In the genomic region with DNA sequence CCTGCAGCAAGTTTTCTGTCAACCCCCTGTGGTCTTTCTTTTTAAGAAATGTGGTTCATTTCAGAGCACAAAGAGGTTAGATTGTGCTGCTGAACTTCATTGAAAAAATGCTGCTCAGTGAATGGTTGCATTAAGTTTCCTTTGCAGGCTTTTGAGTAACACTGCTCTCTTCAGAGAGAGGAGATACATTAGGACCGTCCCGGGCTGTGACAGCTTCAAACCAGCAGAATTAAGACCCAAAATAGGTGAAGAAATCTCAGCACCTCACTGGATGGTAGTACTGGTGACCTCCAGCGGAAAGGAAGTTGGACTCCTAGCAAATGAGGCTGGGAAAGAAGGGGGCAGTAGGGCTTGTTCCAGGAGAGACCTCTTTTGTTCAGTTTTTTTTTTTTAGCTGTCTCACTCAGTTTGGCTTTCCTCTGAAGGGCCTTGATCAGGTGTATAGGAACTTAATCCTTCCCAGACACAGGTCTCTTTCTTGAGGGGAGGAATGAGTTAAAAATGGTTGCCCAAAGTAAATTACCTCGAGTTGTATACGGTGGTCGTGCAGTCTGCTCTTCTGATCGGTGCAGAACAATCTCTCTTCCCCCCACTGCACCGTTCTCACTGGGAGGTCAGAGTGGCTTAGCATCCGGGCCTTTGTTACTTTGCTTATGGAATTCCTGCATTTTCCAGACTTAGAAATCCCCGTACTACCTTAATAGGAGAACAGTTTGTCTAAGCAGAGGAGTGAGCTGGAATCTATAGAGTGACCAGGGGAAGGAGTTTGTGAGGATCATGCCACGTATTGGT, we compare ENCODE assay signal across 8 cellular contexts.
A peak's percentile ranks its signal among the peaks of the same experiment; 100 is the strongest.
DNase-seq lines count a peak whose midpoint lies in the region; ATAC-seq and TF ChIP-seq lines count a peak whose summit lies in the region.
"Had no signal": no experiment of that assay in that cellular context is flagged by ENCODE, and none has a peak within 500 bp of the region (broad histone marks: within the 10 kb centered on the region; RNA-seq: fewer than 3 reads in every experiment).

No MANE protein-coding gene starts in this region.

- peak overlapping the region; percentile 93 for H2BK5ac ChIP-seq in IMR-90 (ENCODE audit: low read depth, low read length, poor library complexity, severe bottlenecking)

- no peak for TF ChIP-seq POLR2A in IMR-90 (IDR thresholded peaks at IDR 0.05; ENCODE audit: low read depth, low read length)

- H3K56ac ChIP-seq in IMR-90 (ENCODE audit: extremely low read depth, insufficient read depth, low read length), result peak overlapping the region; percentile 88

- H3K36me3 ChIP-seq in IMR-90 (ENCODE audit: control insufficient read depth, insufficient read depth, low read length), result no peaks in the 10 kb centered on the region
- H3K36me3 ChIP-seq in thoracic aorta, result no peaks in the 10 kb centered on the region

- no CpG with 5 or more reads among the region's 11 CpGs for WGBS in IMR-90 (ENCODE audit: extremely low coverage in 2 of 2, insufficient read length in 1 of 2), 2 experiments

- H3K36me3 Mint-ChIP-seq in MCF 10A (ENCODE audit: insufficient read depth, unreplicated experiment), result no peaks in the 10 kb centered on the region

- TF ChIP-seq CTCF in IMR-90 (conservative IDR thresholded peaks at IDR 0.05; ENCODE audit: low read depth, low read length) (no peak), MCF 10A (IDR thresholded peaks at IDR 0.05; ENCODE audit: unreplicated experiment) (no peak), thoracic aorta (IDR thresholded peaks at IDR 0.05) (no peak)

- DNase-seq in IMR-90 (no peak), MCF 10A (ENCODE audit: unreplicated experiment) (no peak), thoracic aorta (ENCODE audit: low spot score) (no peak), NAMALWA (ENCODE audit: low spot score) (no peak), NOMO-1 treated with dmso at 0.1 percent for 144 hours (lab: John Stamatoyannopoulos, UW; ENCODE audit: unreplicated experiment) (no peak)
- DNase-seq: T-helper 1 cell had no signal

- H3K27ac ChIP-seq in IMR-90 (ENCODE audit: insufficient read depth, low read length) (peak overlapping the region; percentile 97), layer of hippocampus (ENCODE audit: low read depth, low read length) (peak overlapping the region; percentile 32), thoracic aorta (peak overlapping the region; percentile 93 to 95)

- peak overlapping the region; percentile 31 for H4K5ac ChIP-seq in IMR-90 (ENCODE audit: low read depth, low read length)

- H3K14ac ChIP-seq in IMR-90 (replicated peaks; ENCODE audit: low read depth, low read length), result peak overlapping the region; percentile 89

- H3K79me1 ChIP-seq in IMR-90 (ENCODE audit: low read depth in 1 of 2, low read length in 2 of 2), result peaks cover 9 to 48% of the 10 kb centered on the region in 2 experiments; a peak in 3 of 4 replicates

- peak overlapping the region; percentile 49 to 62 for H4K8ac ChIP-seq in IMR-90 (ENCODE audit: low read depth in 2 of 2, low read length in 2 of 2)

- in situ Hi-C loops in IMR-90 (cut with MboI; ENCODE audit: low sequenced_read_pairs), result no loop called here

- no peak overlapping the region for H3K27ac Mint-ChIP-seq in MCF 10A (ENCODE audit: low read depth, unreplicated experiment)

- POLR2A ChIA-PET in IMR-90 (lab: Charles Lee; ENCODE audit: unreplicated experiment) (interaction anchor here (0.6 to 1.1 kb wide), 3 partner anchors 84 to 304 kb away, joined by 3 to 5 read pairs (median 4); no protein-coding TSS in a partner anchor), MCF 10A (lab: Yijun Ruan, JAX) (interaction anchor here (0.6 to 14.3 kb wide), 21 partner anchors 8 to 468 kb away, joined by 3 to 427 read pairs (median 6); a partner anchor contains a TSS)

- TF ChIP-seq RAD21 in IMR-90 (IDR thresholded peaks at IDR 0.05; ENCODE audit: low read length), result no peak

- H3K23ac ChIP-seq in IMR-90 (ENCODE audit: low read depth, low read length), result peak overlapping the region; percentile 87

- peak overlapping the region; percentile 41 for H2AK5ac ChIP-seq in IMR-90 (ENCODE audit: low read depth, low read length)

- peaks cover 35% of the 10 kb centered on the region; the same call in 1 of the 2 replicates for H4K20me1 ChIP-seq in IMR-90 (ENCODE audit: insufficient read depth, low read length)

- CTCF ChIA-PET in IMR-90 (lab: Yijun Ruan, JAX) (interaction anchor here (1.1 to 1.5 kb wide), 4 partner anchors 51 to 432 kb away, joined by 3 to 4 read pairs (median 3); no protein-coding TSS in a partner anchor), MCF 10A (lab: Yijun Ruan, JAX) (interaction anchor here (0.7 to 3.6 kb wide), 14 partner anchors 16 to 281 kb away, joined by 3 to 55 read pairs (median 3); no protein-coding TSS in a partner anchor)

- H3K9me1 ChIP-seq in IMR-90 (ENCODE audit: insufficient read depth, low read length), result peaks cover 16% of the 10 kb centered on the region

- H4K91ac ChIP-seq in IMR-90 (ENCODE audit: insufficient read depth, low read depth, low read length), result peak overlapping the region; percentile 56

- H3K9me3 Mint-ChIP-seq in MCF 10A (ENCODE audit: unreplicated experiment), result no peaks in the 10 kb centered on the region

- peak overlapping the region; percentile 80 for H3K4me2 ChIP-seq in IMR-90 (ENCODE audit: low read depth, low read length)

- peak overlapping the region; percentile 95 for H3K4me3 ChIP-seq in IMR-90 (ENCODE audit: insufficient read depth, low read depth, low read length)
- H3K4me3 ChIP-seq in thoracic aorta, result peak overlapping the region; percentile 86

- H2BK15ac ChIP-seq in IMR-90 (ENCODE audit: low read depth, low read length), result 0 out of 3 replicates have a peak overlapping the region, but pooled peaks have one; percentile 4

- H2BK20ac ChIP-seq in IMR-90 (ENCODE audit: low read depth, low read length), result peak overlapping the region; percentile 21

- peak overlapping the region; percentile 71 for H3K9ac ChIP-seq in IMR-90 (ENCODE audit: low read depth, low read length)

- peaks cover 26% of the 10 kb centered on the region for H3K4me1 ChIP-seq in IMR-90 (ENCODE audit: control insufficient read depth, insufficient read depth, low read length)
- peaks cover 38 to 70% of the 10 kb centered on the region in 2 donors for H3K4me1 ChIP-seq in thoracic aorta (ENCODE audit: control insufficient read depth in 1 of 2, low read depth in 2 of 2)

- no peak for ATAC-seq in IMR-90 (ENCODE audit: low read depth)
- ATAC-seq in thoracic aorta (ENCODE audit: insufficient number of reproducible peaks, low FRiP score, low read depth), result no peak
- no peak for ATAC-seq in GM18517 (IDR thresholded peaks at IDR 0.05; ENCODE audit: unreplicated experiment)

- H3K4ac ChIP-seq in IMR-90 (ENCODE audit: low read depth, low read length), result peak overlapping the region; percentile 79

- intact Hi-C loops in IMR-90 (cut with micrococcal nuclease), result loop anchor here (1.0 to 5.0 kb wide), 3 partner anchors 35 to 304 kb away; no protein-coding TSS in a partner anchor
- intact Hi-C loops in MCF 10A (cut with micrococcal nuclease), result no loop called here

- dilution Hi-C loops in IMR-90 (cut with HindIII; ENCODE audit: low sequenced_read_pairs, unreplicated experiment), result no loop called here

- no peaks in the 10 kb centered on the region for H3K27me3 Mint-ChIP-seq in MCF 10A (ENCODE audit: insufficient read depth, unreplicated experiment)

- peak overlapping the region; percentile 11 for H2AK9ac ChIP-seq in IMR-90 (replicated peaks; ENCODE audit: low read depth, low read length, poor library complexity)

- BruUV-seq in IMR-90 (replicated peaks; lab: Mats Ljungman, UMichigan) (TSS peak; percentile 19), MCF 10A (replicated peaks; lab: Mats Ljungman, UMichigan) (TSS peak; percentile 10)

- H3K9me3 ChIP-seq in IMR-90 (ENCODE audit: control insufficient read depth, insufficient read depth, low read length) (no peaks in the 10 kb centered on the region), thoracic aorta (no peaks in the 10 kb centered on the region)

- peaks cover 39% of the 10 kb centered on the region for H3K4me1 Mint-ChIP-seq in MCF 10A (ENCODE audit: insufficient read depth, unreplicated experiment)

- H2BK120ac ChIP-seq in IMR-90 (ENCODE audit: low read depth, low read length), result peak overlapping the region; percentile 10

- peak overlapping the region; percentile 87 for H3K18ac ChIP-seq in IMR-90 (ENCODE audit: low read depth, low read length)

- H3K4me3 Mint-ChIP-seq in MCF 10A (ENCODE audit: unreplicated experiment), result no peak overlapping the region

- no peak overlapping the region for H2AFZ ChIP-seq in IMR-90 (replicated peaks; ENCODE audit: low read length, poor library complexity)

- H3K27me3 ChIP-seq in IMR-90 (ENCODE audit: control insufficient read depth, insufficient read depth, low read length), result no peaks in the 10 kb centered on the region
- no peaks in the 10 kb centered on the region for H3K27me3 ChIP-seq in layer of hippocampus (ENCODE audit: control insufficient read depth, insufficient read depth, low read length)
- no peaks in the 10 kb centered on the region for H3K27me3 ChIP-seq in thoracic aorta (replicated peaks; ENCODE audit: insufficient read depth)

TF ChIP-seq in IMR-90, 13 proteins besides CTCF, POLR2A, EP300 and RAD21:
- no peak for TF ChIP-seq CEBPB (IDR thresholded peaks at IDR 0.05; ENCODE audit: low read depth, low read length)
- TF ChIP-seq NFE2L2 (IDR thresholded peaks at IDR 0.05; ENCODE audit: low read depth, low read length), result no peak
- TF ChIP-seq CHD1 (IDR thresholded peaks at IDR 0.05; ENCODE audit: low read depth, low read length), result 0 out of 2 replicates have a peak, but pooled peaks have one; percentile 68
- TF ChIP-seq MAZ (IDR thresholded peaks at IDR 0.05; ENCODE audit: borderline replicate concordance, low read depth, low read length), result no peak

Comparison
In these comparisons a context has a peak if more than half of its experiments do, and no peak if none do; other contexts are left out.
1. H3K27ac ChIP-seq: peak in every context shown above with its lines; median percentile 97 in IMR-90; 94 in thoracic aorta; 32 in layer of hippocampus.